Comparison of ENCODE assay signal across 8 cellular contexts in genomic region chr2:157751462-157752058, GRCh38.
DNase-seq lines count a peak whose midpoint lies in the region; ATAC-seq and TF ChIP-seq lines count a peak whose summit lies in the region.

No MANE protein-coding gene starts in this region.

- TF ChIP-seq POLR2A in uterus (IDR thresholded peaks at IDR 0.05): no peak

- no peaks in the 10 kb centered on the region for H3K79me1 ChIP-seq in trophoblast cell (ENCODE audit: low read length)

- no peaks in the 10 kb centered on the region for H3K79me2 ChIP-seq in Karpas-422 (ENCODE audit: low read length)
- H3K79me2 ChIP-seq in trophoblast cell (ENCODE audit: control insufficient read depth, insufficient read depth, low read length, poor library complexity): no peaks in the 10 kb centered on the region

- H3K36me3 Mint-ChIP-seq in activated T-helper 17 cell treated with anti-CD3 and anti-CD28 coated beads, Interleukin-2, amount 50 U/mL, for 72 hours (ENCODE audit: low read depth): peaks cover 80% of the 10 kb centered on the region

- H3K4me1 Mint-ChIP-seq in activated T-helper 17 cell treated with anti-CD3 and anti-CD28 coated beads, Interleukin-2, amount 50 U/mL, for 72 hours: no peaks in the 10 kb centered on the region

- H2BK120ac ChIP-seq in trophoblast cell (ENCODE audit: insufficient read depth, low read length, poor library complexity): no peak overlapping the region

- H2BK5ac ChIP-seq in trophoblast cell (ENCODE audit: low read depth, low read length, poor library complexity): no peak overlapping the region

- H4K8ac ChIP-seq in trophoblast cell (ENCODE audit: low read depth, low read length): no peak overlapping the region

- TF ChIP-seq CTCF in uterus (IDR thresholded peaks at IDR 0.05) (no peak), omental fat pad (IDR thresholded peaks at IDR 0.05) (no peak)

- DNase-seq in DMS 273 (lab: John Stamatoyannopoulos, UW; ENCODE audit: unreplicated experiment) (peak; percentile 88), Karpas-422 (peak; percentile 82), trophoblast cell (peak; percentile 4 to 6), uterus (no peak), omental fat pad (ENCODE audit: low spot score) (no peak), NCI-H524 treated with DMSO at 0.1 percent for 48 hours (lab: John Stamatoyannopoulos, UW) (no peak)

- H2AFZ ChIP-seq in Karpas-422 (ENCODE audit: low read length) (no peak overlapping the region), trophoblast cell (ENCODE audit: insufficient read depth, low read length, poor library complexity) (no peak overlapping the region)

- no peak overlapping the region for H2BK12ac ChIP-seq in trophoblast cell (ENCODE audit: low read length)

- H4K12ac ChIP-seq in trophoblast cell (ENCODE audit: low read depth, low read length): no peak overlapping the region

- H3K4me2 ChIP-seq in Karpas-422 (ENCODE audit: low read depth, low read length, poor library complexity, severe bottlenecking) (no peak overlapping the region), trophoblast cell (ENCODE audit: low read length) (no peak overlapping the region)

- no peaks in the 10 kb centered on the region for H4K20me1 ChIP-seq in Karpas-422 (ENCODE audit: insufficient read depth, low read depth, low read length)

- H3K4me3 ChIP-seq in Karpas-422 (ENCODE audit: low read length) (no peak overlapping the region), trophoblast cell (ENCODE audit: low read depth, low read length) (no peak overlapping the region), uterus (no peak overlapping the region)

- H3K9me3 Mint-ChIP-seq in activated T-helper 17 cell treated with anti-CD3 and anti-CD28 coated beads, Interleukin-2, amount 50 U/mL, for 72 hours: no peaks in the 10 kb centered on the region

- WGBS in trophoblast cell (ENCODE audit: extremely low coverage, insufficient coverage, insufficient read length): no CpG with 5 or more reads among the region's 6 CpGs

- H3K27ac ChIP-seq in Karpas-422 (ENCODE audit: low read length) (no peak overlapping the region), trophoblast cell (ENCODE audit: low read depth, low read length) (no peak overlapping the region), uterus (no peak overlapping the region)

- H3K14ac ChIP-seq in trophoblast cell (ENCODE audit: low read length): no peak overlapping the region

- no peak overlapping the region for H3K18ac ChIP-seq in trophoblast cell (ENCODE audit: low read length)

- H3K4me1 ChIP-seq in Karpas-422 (ENCODE audit: low read length) (no peaks in the 10 kb centered on the region), trophoblast cell (ENCODE audit: control insufficient read depth in 1 of 2, insufficient read depth in 2 of 2, low read length in 2 of 2) (no peaks in the 10 kb centered on the region), uterus (no peaks in the 10 kb centered on the region)

- H3K9ac ChIP-seq in Karpas-422 (ENCODE audit: low read length) (no peak overlapping the region), trophoblast cell (ENCODE audit: low read length) (no peak overlapping the region)

- no peak overlapping the region for H2AK5ac ChIP-seq in trophoblast cell (ENCODE audit: low read length)

- no peak overlapping the region for H4K91ac ChIP-seq in trophoblast cell (ENCODE audit: low read depth, low read length)

- H3K36me3 ChIP-seq in Karpas-422 (ENCODE audit: insufficient read depth, low read length): no peaks in the 10 kb centered on the region
- H3K36me3 ChIP-seq in trophoblast cell (ENCODE audit: control insufficient read depth in 1 of 2, insufficient read depth in 2 of 2, low read length in 2 of 2): peaks cover 0 to 13% of the 10 kb centered on the region in 2 experiments
- H3K36me3 ChIP-seq in uterus: no peaks in the 10 kb centered on the region

- H3K9me3 ChIP-seq in Karpas-422 (ENCODE audit: low read length) (no peaks in the 10 kb centered on the region), trophoblast cell (ENCODE audit: insufficient read depth, low read depth, low read length) (no peaks in the 10 kb centered on the region), uterus (peaks cover 0 to 6% of the 10 kb centered on the region in 2 donors)

- H3K9me2 ChIP-seq in Karpas-422 (replicated peaks; ENCODE audit: insufficient read depth, low read length): no peaks in the 10 kb centered on the region

- no peaks in the 10 kb centered on the region for H3K27me3 Mint-ChIP-seq in activated T-helper 17 cell treated with anti-CD3 and anti-CD28 coated beads, Interleukin-2, amount 50 U/mL, for 72 hours

- peak; percentile 70 for ATAC-seq in GM21367 (IDR thresholded peaks at IDR 0.05; ENCODE audit: unreplicated experiment)
- peak; percentile 38 for ATAC-seq in activated T-helper 17 cell treated with anti-CD3 and anti-CD28 coated beads, Interleukin-2, amount 50 U/mL, for 72 hours (replicated peaks)
- no peak for ATAC-seq in omental fat pad (ENCODE audit: low FRiP score)

- no peak overlapping the region for H3K4me3 Mint-ChIP-seq in activated T-helper 17 cell treated with anti-CD3 and anti-CD28 coated beads, Interleukin-2, amount 50 U/mL, for 72 hours

- no peak overlapping the region for H3K4ac ChIP-seq in trophoblast cell (ENCODE audit: low read depth, low read length)

- peak overlapping the region; percentile 53 for H3K27ac Mint-ChIP-seq in activated T-helper 17 cell treated with anti-CD3 and anti-CD28 coated beads, Interleukin-2, amount 50 U/mL, for 72 hours

- H3K27me3 ChIP-seq in Karpas-422 (ENCODE audit: low read length) (no peaks in the 10 kb centered on the region), trophoblast cell (ENCODE audit: insufficient read depth, low read length) (no peaks in the 10 kb centered on the region), uterus (no peaks in the 10 kb centered on the region)

- intact Hi-C loops in uterus (cut with DNase I; ENCODE audit: low total_unique reads): no loop called here

- H3K23ac ChIP-seq in trophoblast cell (ENCODE audit: low read length): no peak overlapping the region

Comparison
In these comparisons a context has a peak if more than half of its experiments do, and no peak if none do; other contexts are left out.
1. DNase-seq: peak in DMS 273 (single experiment), Karpas-422 (single experiment) and trophoblast cell (2 of 2); none in uterus (0 of 2), omental fat pad (single experiment) and NCI-H524 treated with DMSO at 0.1 percent for 48 hours (single experiment).